24 cellular contexts compared by ENCODE assay signal in the genomic region with DNA sequence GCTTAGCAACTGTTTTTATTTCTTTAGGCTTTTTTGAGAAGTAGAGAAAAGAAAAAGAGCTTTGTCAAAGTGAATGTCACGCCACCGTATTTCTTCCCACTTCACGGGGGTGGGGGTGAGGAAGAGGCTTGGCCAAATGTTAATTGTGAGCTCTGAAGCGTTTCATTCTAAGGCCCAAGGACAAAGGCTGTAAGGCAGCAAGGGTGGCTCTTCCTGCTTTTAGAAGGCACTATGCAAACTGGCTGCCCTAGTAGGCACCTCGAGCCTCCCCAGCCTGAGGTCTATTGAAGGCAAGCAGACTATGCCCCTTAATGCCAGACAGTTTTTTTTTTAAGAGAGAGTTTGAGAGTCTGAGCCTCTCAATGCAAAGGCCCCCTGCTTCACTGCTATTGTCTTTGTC.
"Had no signal": no experiment of that assay in that cellular context is flagged by ENCODE, and none has a peak within 500 bp of the region (broad histone marks: within the 10 kb centered on the region; RNA-seq: fewer than 3 reads in every experiment).

No MANE protein-coding gene starts in this region.

- H3K27ac Mint-ChIP-seq: mesothelial cell of epicardium; naive B cell; natural killer cell treated with Interleukin-12 subunit alpha and Interleukin-12 subunit beta and Interleukin-15 and Interleukin-18, amount 100 ng/mL, for 72 hours; stimulated activated naive CD8-positive, alpha-beta T cell treated with anti-CD3 and anti-CD28 coated beads, Interleukin-15, amount 100 ng/mL, for 72 hours had no signal

- H3K4me3 ChIP-seq: dorsolateral prefrontal cortex, gastrocnemius medialis, left lung, mucosa of descending colon, prostate gland, right atrium auricular region, smooth muscle cell, suprapubic skin, vagina had no signal

- H3K9me3 Mint-ChIP-seq: mesothelial cell of epicardium; naive B cell; natural killer cell treated with Interleukin-12 subunit alpha and Interleukin-12 subunit beta and Interleukin-15 and Interleukin-18, amount 100 ng/mL, for 72 hours; stimulated activated naive CD8-positive, alpha-beta T cell treated with anti-CD3 and anti-CD28 coated beads, Interleukin-15, amount 100 ng/mL, for 72 hours had no signal

- H3K9me3 ChIP-seq: gastrocnemius medialis, left lung, mucosa of descending colon, prostate gland, right atrium auricular region, suprapubic skin, vagina had no signal

- H3K27me3 Mint-ChIP-seq: naive B cell; stimulated activated naive CD8-positive, alpha-beta T cell treated with anti-CD3 and anti-CD28 coated beads, Interleukin-15, amount 100 ng/mL, for 72 hours had no signal

- H3K27ac ChIP-seq: dorsolateral prefrontal cortex, epithelial cell of prostate, gastrocnemius medialis, left lung, prostate gland, right atrium auricular region, suprapubic skin, vagina had no signal

- DNase-seq: dorsolateral prefrontal cortex; effector CD4-positive, alpha-beta T cell; foreskin fibroblast; gastrocnemius medialis; kidney; left lung; mesenchymal stem cell; mucosa of descending colon; naive B cell; stimulated activated CD4-positive, alpha-beta T cell treated with anti-CD3 and anti-CD28 coated beads, Interleukin-12 subunit alpha, Interleukin-12 subunit beta, amount 100 ng/mL, for 4 hours; stimulated activated CD4-positive, alpha-beta T cell treated with anti-CD3 and anti-CD28 coated beads, Interleukin-1b, Interleukin-23, amount 100 ng/mL, for 48 hours; stimulated activated CD4-positive, alpha-beta T cell treated with anti-CD3 and anti-CD28 coated beads, Interleukin-4, amount 100 ng/mL, for 1 hour; stimulated activated CD8-positive, alpha-beta memory T cell treated with anti-CD3 and anti-CD28 coated beads, Interleukin-4, amount 100 ng/mL, for 48 hours; stimulated activated naive CD4-positive, alpha-beta T cell; stimulated activated naive CD8-positive, alpha-beta T cell treated with anti-CD3 and anti-CD28 coated beads, Interleukin-15, amount 100 ng/mL, for 72 hours; trophoblast cell had no signal

- H3K4me1 ChIP-seq: gastrocnemius medialis, left lung, prostate gland, right atrium auricular region, suprapubic skin, vagina had no signal

- H3K27me3 ChIP-seq: gastrocnemius medialis, left lung, right atrium auricular region, suprapubic skin, vagina had no signal

- H3K4me3 Mint-ChIP-seq: mesothelial cell of epicardium; naive B cell; natural killer cell treated with Interleukin-12 subunit alpha and Interleukin-12 subunit beta and Interleukin-15 and Interleukin-18, amount 100 ng/mL, for 72 hours; stimulated activated naive CD8-positive, alpha-beta T cell treated with anti-CD3 and anti-CD28 coated beads, Interleukin-15, amount 100 ng/mL, for 72 hours had no signal

- H3K4me1 Mint-ChIP-seq: naive B cell; stimulated activated naive CD8-positive, alpha-beta T cell treated with anti-CD3 and anti-CD28 coated beads, Interleukin-15, amount 100 ng/mL, for 72 hours had no signal

- H3K36me3 Mint-ChIP-seq: mesothelial cell of epicardium; naive B cell; natural killer cell treated with Interleukin-12 subunit alpha and Interleukin-12 subunit beta and Interleukin-15 and Interleukin-18, amount 100 ng/mL, for 72 hours had no signal

- H3K36me3 ChIP-seq: gastrocnemius medialis, left lung, prostate gland, right atrium auricular region, suprapubic skin, vagina had no signal
